Comparison of ENCODE assay signal across 8 cellular contexts in genomic region chr2:42974697-42975357, GRCh38.
DNase-seq lines count a peak whose midpoint lies in the region; ATAC-seq and TF ChIP-seq lines count a peak whose summit lies in the region.

No MANE protein-coding gene starts in this region.

- peak overlapping the region; percentile 52 for H3K27ac ChIP-seq in temporal lobe (ENCODE audit: low read depth, low read length)

- DNase-seq in activated CD4-positive, CD25-positive, alpha-beta regulatory T cell (lab: John Stamatoyannopoulos, UW): peak; percentile 7 to 23 (median 12)
- DNase-seq in activated naive CD4-positive, alpha-beta T cell (lab: John Stamatoyannopoulos, UW): peak; percentile 5 to 57 (median 28)
- DNase-seq in germinal center (ENCODE audit: low spot score) (peak; percentile 53), occipital lobe (lab: John Stamatoyannopoulos, UW) (peak; percentile 21), GM19240 (ENCODE audit: insufficient read length, low spot score) (no peak)

- ATAC-seq in activated CD4-positive, CD25-positive, alpha-beta regulatory T cell treated with anti-CD3 and anti-CD28 coated beads, Interleukin-2, amount 50 U/mL, for 24 hours: no peak

TF ChIP-seq in PFSK-1, 5 proteins besides CTCF, POLR2A, EP300 and RAD21:
- peak; percentile 63 for TF ChIP-seq FOXP2 (optimal IDR thresholded peaks at IDR 0.05; ENCODE audit: borderline replicate concordance, extremely low read depth, extremely low read length, insufficient read depth)
- TF ChIP-seq, protein P1, sequence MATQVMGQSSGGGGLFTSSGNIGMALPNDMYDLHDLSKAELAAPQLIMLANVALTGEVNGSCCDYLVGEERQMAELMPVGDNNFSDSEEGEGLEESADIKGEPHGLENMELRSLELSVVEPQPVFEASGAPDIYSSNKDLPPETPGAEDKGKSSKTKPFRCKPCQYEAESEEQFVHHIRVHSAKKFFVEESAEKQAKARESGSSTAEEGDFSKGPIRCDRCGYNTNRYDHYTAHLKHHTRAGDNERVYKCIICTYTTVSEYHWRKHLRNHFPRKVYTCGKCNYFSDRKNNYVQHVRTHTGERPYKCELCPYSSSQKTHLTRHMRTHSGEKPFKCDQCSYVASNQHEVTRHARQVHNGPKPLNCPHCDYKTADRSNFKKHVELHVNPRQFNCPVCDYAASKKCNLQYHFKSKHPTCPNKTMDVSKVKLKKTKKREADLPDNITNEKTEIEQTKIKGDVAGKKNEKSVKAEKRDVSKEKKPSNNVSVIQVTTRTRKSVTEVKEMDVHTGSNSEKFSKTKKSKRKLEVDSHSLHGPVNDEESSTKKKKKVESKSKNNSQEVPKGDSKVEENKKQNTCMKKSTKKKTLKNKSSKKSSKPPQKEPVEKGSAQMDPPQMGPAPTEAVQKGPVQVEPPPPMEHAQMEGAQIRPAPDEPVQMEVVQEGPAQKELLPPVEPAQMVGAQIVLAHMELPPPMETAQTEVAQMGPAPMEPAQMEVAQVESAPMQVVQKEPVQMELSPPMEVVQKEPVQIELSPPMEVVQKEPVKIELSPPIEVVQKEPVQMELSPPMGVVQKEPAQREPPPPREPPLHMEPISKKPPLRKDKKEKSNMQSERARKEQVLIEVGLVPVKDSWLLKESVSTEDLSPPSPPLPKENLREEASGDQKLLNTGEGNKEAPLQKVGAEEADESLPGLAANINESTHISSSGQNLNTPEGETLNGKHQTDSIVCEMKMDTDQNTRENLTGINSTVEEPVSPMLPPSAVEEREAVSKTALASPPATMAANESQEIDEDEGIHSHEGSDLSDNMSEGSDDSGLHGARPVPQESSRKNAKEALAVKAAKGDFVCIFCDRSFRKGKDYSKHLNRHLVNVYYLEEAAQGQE (IDR thresholded peaks at IDR 0.05; ENCODE audit: insufficient read depth in 1 of 2, low read depth in 2 of 2, low read length in 2 of 2): no peak
- no peak for TF ChIP-seq POLR2AphosphoS5 (IDR thresholded peaks at IDR 0.05; ENCODE audit: low read depth, low read length)
